ENCODE assay signal across 9 cellular contexts in the genomic region with DNA sequence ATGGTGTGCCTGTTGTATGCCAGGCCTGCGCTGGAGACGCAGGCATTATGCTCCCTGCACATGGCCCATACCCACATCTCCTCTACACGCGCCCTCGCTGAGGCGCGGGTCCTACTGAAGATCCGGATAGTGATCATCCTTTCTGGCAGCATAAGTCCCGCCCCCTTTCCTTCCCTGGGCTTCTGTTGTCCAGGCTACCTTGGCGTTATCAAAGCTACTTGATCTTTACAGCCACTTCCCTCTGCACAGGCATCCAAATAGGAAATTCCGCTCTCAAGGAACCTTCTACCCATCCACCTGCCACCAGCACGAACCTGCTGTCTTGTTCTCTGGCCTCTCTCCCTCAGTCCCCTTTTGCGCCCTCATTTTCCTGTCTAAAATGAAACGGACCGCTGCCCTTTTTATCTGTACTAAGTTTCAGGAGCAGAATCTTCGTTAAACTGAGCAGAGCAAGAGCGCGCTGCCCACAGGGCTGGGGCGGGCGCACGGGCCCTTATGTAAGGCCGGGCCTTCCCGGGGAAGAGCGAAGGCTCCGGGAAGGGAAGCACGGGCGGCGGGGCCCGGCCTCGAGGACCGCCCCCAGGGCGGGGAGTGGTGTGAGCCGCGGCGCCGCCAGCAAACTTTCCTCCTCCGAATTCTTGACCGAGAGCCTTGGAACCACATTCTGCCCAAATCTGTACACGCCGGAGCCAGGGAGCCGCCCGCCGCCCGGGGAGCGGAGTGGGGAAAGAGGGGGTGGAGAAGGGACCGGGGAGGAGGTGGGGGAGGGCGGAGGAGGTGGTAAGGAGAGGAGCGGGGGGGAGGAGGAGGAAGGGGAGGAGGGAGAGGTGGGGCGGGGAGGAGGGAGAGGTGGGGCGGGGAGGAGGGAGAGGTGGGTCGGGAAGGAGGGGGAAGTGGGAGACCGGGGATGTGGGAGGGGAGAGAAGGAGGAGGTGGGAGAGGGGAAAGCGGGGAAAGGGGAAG. TPM values are rescaled to one million over a fixed set of nuclear protein-coding genes. Genes with fewer than 3 reads are reported as not detected.
DNase-seq lines count a peak whose midpoint lies in the region; ATAC-seq and TF ChIP-seq lines count a peak whose summit lies in the region.
"Had no signal": no experiment of that assay in that cellular context is flagged by ENCODE, and none has a peak within 500 bp of the region (broad histone marks: within the 10 kb centered on the region; RNA-seq: fewer than 3 reads in every experiment).

No MANE protein-coding gene starts in this region.

- no peaks in the 10 kb centered on the region for H3K79me2 ChIP-seq in smooth muscle cell (ENCODE audit: low read depth)

- H3K36me3 ChIP-seq in kidney epithelial cell (ENCODE audit: control insufficient read depth, insufficient read depth, low read length) (no peaks in the 10 kb centered on the region), smooth muscle cell (ENCODE audit: low read depth) (no peaks in the 10 kb centered on the region)

- peak overlapping the region; percentile 87 for H3K4me2 ChIP-seq in smooth muscle cell

- H3K27ac ChIP-seq in cingulate gyrus (ENCODE audit: low read depth, low read length) (peak overlapping the region; percentile 97), smooth muscle cell (ENCODE audit: low read depth) (peak overlapping the region; percentile 51)

- peak overlapping the region; percentile 6 for H3K9ac ChIP-seq in smooth muscle cell (ENCODE audit: low read depth)

- no peaks in the 10 kb centered on the region for H3K4me1 ChIP-seq in smooth muscle cell (ENCODE audit: low read depth)

- TF ChIP-seq CTCF in NB4 (IDR thresholded peaks at IDR 0.05; ENCODE audit: low read depth, low read length) (no peak), kidney epithelial cell (IDR thresholded peaks at IDR 0.05; ENCODE audit: insufficient read depth, low read length, poor library complexity, severe bottlenecking) (no peak), smooth muscle cell (IDR thresholded peaks at IDR 0.05; ENCODE audit: borderline replicate concordance, insufficient read depth, poor library complexity, severe bottlenecking) (no peak)

- H3K27me3 ChIP-seq in kidney epithelial cell (ENCODE audit: control insufficient read depth, insufficient read depth, low read length) (no peaks in the 10 kb centered on the region), smooth muscle cell (ENCODE audit: low read depth) (no peaks in the 10 kb centered on the region)

- no peaks in the 10 kb centered on the region for H3F3A ChIP-seq in smooth muscle cell (ENCODE audit: low read depth)

- peak; percentile 45 for ATAC-seq in GM21737 (IDR thresholded peaks at IDR 0.05; ENCODE audit: unreplicated experiment)
- no peak for ATAC-seq in HG03378 (IDR thresholded peaks at IDR 0.05; ENCODE audit: unreplicated experiment)

- peak overlapping the region; percentile 70 for H2AFZ ChIP-seq in smooth muscle cell (ENCODE audit: low read depth)

- no peaks in the 10 kb centered on the region for H3K9me3 ChIP-seq in smooth muscle cell (replicated peaks; ENCODE audit: low read depth)

- H3K4me3 ChIP-seq in NB4 (ENCODE audit: low read depth, low read length), result peak overlapping the region; percentile 48
- peak overlapping the region; percentile 41 for H3K4me3 ChIP-seq in kidney epithelial cell (ENCODE audit: low read depth, low read length)
- peak overlapping the region; percentile 56 for H3K4me3 ChIP-seq in smooth muscle cell

- DNase-seq in DMS53 treated with DMSO at 0.1 percent for 48 hours (lab: John Stamatoyannopoulos, UW; ENCODE audit: unreplicated experiment) (peak; percentile 40), NB4 (ENCODE audit: low read depth) (peak; percentile 84), UCSD-AML1 (lab: John Stamatoyannopoulos, UW; ENCODE audit: unreplicated experiment) (peak; percentile 79), kidney epithelial cell (ENCODE audit: low read depth) (no peak), smooth muscle cell (lab: John Stamatoyannopoulos, UW; ENCODE audit: unreplicated experiment) (peak; percentile 51)

- no peaks in the 10 kb centered on the region for H4K20me1 ChIP-seq in smooth muscle cell (ENCODE audit: low read depth)

- no peak for TF ChIP-seq POLR2A in NB4 (IDR thresholded peaks at IDR 0.05; ENCODE audit: extremely low read depth, insufficient read length)

- WGBS in smooth muscle cell (ENCODE audit: low lambda C conversion rate), result 4% methylated on average over 39 of the region's 53 CpGs

RNA-seq across cellular contexts. Expression of gene UBE2L5, which starts 0.9 kb away (rescaled TPM):
- not detected in 2 replicates for total RNA-seq in kidney epithelial cell
- not detected in 2 replicates for total RNA-seq in smooth muscle cell
- polyA plus RNA-seq in smooth muscle cell, result 0.89 TPM in 1 of 2 replicates, not detected in the other
- total RNA-seq: dermis microvascular lymphatic vessel endothelial cell had no signal

RNA-seq across cellular contexts. Expression of gene HMGB1, which starts 44.4 kb away (rescaled TPM):
- total RNA-seq in kidney epithelial cell (346 and 448 TPM in 2 replicates), smooth muscle cell (570 and 581 TPM in 2 replicates)
- 603 and 627 TPM in 2 replicates for polyA plus RNA-seq in smooth muscle cell
